ENCODE assay signal across 8 cellular contexts in the genomic region with DNA sequence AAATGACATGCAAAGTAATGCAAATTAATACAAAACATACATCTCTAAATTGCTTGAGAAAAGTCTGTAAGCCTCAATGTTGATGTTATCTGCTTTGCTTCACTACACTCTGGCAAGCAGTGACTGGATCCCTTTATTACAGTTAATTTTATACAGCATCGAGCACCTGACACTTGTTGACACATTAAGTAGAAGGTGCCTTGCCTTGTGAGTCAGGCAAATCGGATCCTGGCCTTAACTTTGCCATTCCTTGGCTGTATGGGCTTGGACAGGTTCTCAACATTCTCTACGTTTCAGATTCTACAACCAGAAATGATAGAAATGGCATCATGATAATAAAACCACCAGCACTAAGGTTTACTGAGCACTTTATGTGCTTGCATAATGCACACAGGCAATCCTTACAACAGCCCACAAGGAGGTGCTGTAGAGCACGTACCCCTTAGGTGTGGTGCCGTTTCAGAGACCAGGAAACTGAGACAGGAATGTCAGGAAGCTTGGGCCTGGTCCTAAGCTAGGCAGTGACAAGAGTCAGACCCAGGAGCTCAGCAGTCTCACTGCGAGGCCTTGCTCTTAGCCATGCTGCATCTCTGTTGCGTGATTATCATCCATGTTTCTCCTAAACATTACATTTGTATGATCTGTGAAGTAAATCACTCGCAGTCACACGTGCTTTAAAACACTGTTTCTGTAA. TPM values are rescaled to one million over a fixed set of nuclear protein-coding genes. Genes with fewer than 3 reads are reported as not detected.
DNase-seq lines count a peak whose midpoint lies in the region; ATAC-seq and TF ChIP-seq lines count a peak whose summit lies in the region.

No MANE protein-coding gene starts in this region.

- WGBS in mesendoderm (ENCODE audit: extremely low coverage, insufficient coverage, low lambda C conversion rate) = no CpG with 5 or more reads among the region's 9 CpGs

- peaks cover 3% of the 10 kb centered on the region for H3K79me1 ChIP-seq in mesendoderm (ENCODE audit: low read length)

- H4K5ac ChIP-seq in mesendoderm (ENCODE audit: low read length) = no peak overlapping the region

- H3K36me3 Mint-ChIP-seq in activated CD4-positive, alpha-beta T cell treated with anti-CD3 and anti-CD28 coated beads, Interleukin-2, amount 10 ng/mL, durations not matched to agents 24 days and 14 days (ENCODE audit: low read depth) = peaks cover 16% of the 10 kb centered on the region

- H2BK5ac ChIP-seq in mesendoderm (ENCODE audit: low read length) = no peak overlapping the region

- H3K4me3 ChIP-seq in mesendoderm (ENCODE audit: low read length) (no peak overlapping the region), tibial artery (no peak overlapping the region)

- no peak overlapping the region for H3K18ac ChIP-seq in mesendoderm (ENCODE audit: low read length)

- H3K4me1 Mint-ChIP-seq in activated CD4-positive, alpha-beta T cell treated with anti-CD3 and anti-CD28 coated beads, Interleukin-2, amount 10 ng/mL, durations not matched to agents 24 days and 14 days = peaks cover 63% of the 10 kb centered on the region

- H2AK5ac ChIP-seq in mesendoderm (ENCODE audit: low read length) = no peak overlapping the region

- no peak overlapping the region for H2BK120ac ChIP-seq in mesendoderm (ENCODE audit: low read depth, low read length)

- DNase-seq in NK-92 treated with Interleukin-12 subunit alpha and Interleukin-12 subunit beta, amount 100 ng/mL, for 24 hours (lab: John Stamatoyannopoulos, UW) = peak; percentile 15
- no peak for DNase-seq in NK-92 (lab: John Stamatoyannopoulos, UW; ENCODE audit: unreplicated experiment)
- peak; percentile 28 for DNase-seq in NCI-H2029 treated with DMSO at 0.1 percent for 48 hours (lab: John Stamatoyannopoulos, UW)
- DNase-seq in activated CD4-positive, alpha-beta T cell treated with anti-CD3 and anti-CD28 coated beads, Interleukin-2, amount 10 ng/mL, durations not matched to agents 24 days and 14 days = peak; percentile 89
- peak; percentile 54 for DNase-seq in ecto neural progenitor cell (ENCODE audit: low spot score)
- DNase-seq in mesendoderm = peak; percentile 93
- DNase-seq in tibial artery = peak in 1 of 2 donors; percentile 41

- H3K36me3 ChIP-seq in mesendoderm (ENCODE audit: control insufficient read depth, insufficient read depth, low read length) = no peaks in the 10 kb centered on the region
- H3K36me3 ChIP-seq in tibial artery = peaks cover 0 to 3% (median 0%) of the 10 kb centered on the region in 3 donors

- H3K9me3 ChIP-seq in tibial artery = no peaks in the 10 kb centered on the region

- no peaks in the 10 kb centered on the region for H3K27me3 ChIP-seq in mesendoderm (ENCODE audit: insufficient read depth, low read length, poor library complexity)
- no peaks in the 10 kb centered on the region for H3K27me3 ChIP-seq in tibial artery

- H3K79me2 ChIP-seq in mesendoderm (ENCODE audit: control insufficient read depth, insufficient read depth, low read length) = peaks cover 29% of the 10 kb centered on the region

- H3K9ac ChIP-seq in mesendoderm (ENCODE audit: low read length) = no peak overlapping the region

- H3K4me1 ChIP-seq in mesendoderm (ENCODE audit: control insufficient read depth, low read depth, low read length) (peaks cover 15% of the 10 kb centered on the region), tibial artery (peaks cover 0 to 55% (median 20%) of the 10 kb centered on the region in 4 donors)

- ATAC-seq in HG03196 (IDR thresholded peaks at IDR 0.05; ENCODE audit: unreplicated experiment) = no peak

- no peak overlapping the region for H2BK15ac ChIP-seq in mesendoderm (replicated peaks; ENCODE audit: low read depth)

- H3K9me3 Mint-ChIP-seq in activated CD4-positive, alpha-beta T cell treated with anti-CD3 and anti-CD28 coated beads, Interleukin-2, amount 10 ng/mL, durations not matched to agents 24 days and 14 days = no peaks in the 10 kb centered on the region

- intact Hi-C loops in activated CD4-positive, alpha-beta T cell treated with anti-CD3 and anti-CD28 coated beads, Interleukin-2, amount 10 ng/mL, durations not matched to agents 24 days and 14 days (cut with micrococcal nuclease) = loop anchor here (2.0 to 10.0 kb wide), 9 partner anchors 75 to 1208 kb away; partner anchors contain the start of genes CERT1, POC5 and POLK
- intact Hi-C loops in tibial artery (cut with DNase I; ENCODE audit: low total_unique reads) = loop anchor here (5.0 to 10.0 kb wide), 3 partner anchors 185 to 463 kb away; partner anchors contain the start of genes ANKRD31, CERT1, HMGCR and POLK

- no peak overlapping the region for H3K27ac ChIP-seq in mesendoderm (ENCODE audit: low read depth, low read length)
- peak overlapping the region in 1 of 2 donors; percentile 93 for H3K27ac ChIP-seq in tibial artery

- no peak overlapping the region for H4K8ac ChIP-seq in mesendoderm (ENCODE audit: low read depth, low read length)

- peak; percentile 40 to 53 for TF ChIP-seq CTCF in tibial artery (IDR thresholded peaks at IDR 0.05)

- no peak overlapping the region for H3K27ac Mint-ChIP-seq in activated CD4-positive, alpha-beta T cell treated with anti-CD3 and anti-CD28 coated beads, Interleukin-2, amount 10 ng/mL, durations not matched to agents 24 days and 14 days

- peak overlapping the region; percentile 66 for H3K56ac ChIP-seq in mesendoderm (ENCODE audit: low read length)

- H3K23ac ChIP-seq in mesendoderm (ENCODE audit: low read length) = no peak overlapping the region

- H3K4me3 Mint-ChIP-seq in activated CD4-positive, alpha-beta T cell treated with anti-CD3 and anti-CD28 coated beads, Interleukin-2, amount 10 ng/mL, durations not matched to agents 24 days and 14 days = no peak overlapping the region

- peaks cover 7% of the 10 kb centered on the region for H3K27me3 Mint-ChIP-seq in activated CD4-positive, alpha-beta T cell treated with anti-CD3 and anti-CD28 coated beads, Interleukin-2, amount 10 ng/mL, durations not matched to agents 24 days and 14 days

- H3K4me2 ChIP-seq in mesendoderm (ENCODE audit: low read length) = no peak overlapping the region

- H3K4ac ChIP-seq in mesendoderm (ENCODE audit: low read depth, low read length) = no peak overlapping the region

RNA-seq across cellular contexts. Expression of gene GCNT4, which starts 2.6 kb away (rescaled TPM):
- 0.52 and 0.70 TPM in 2 replicates for total RNA-seq in activated CD4-positive, alpha-beta T cell treated with anti-CD3 and anti-CD28 coated beads, Interleukin-2, amount 10 ng/mL, durations not matched to agents 24 days and 14 days
- 13.6 TPM for polyA plus RNA-seq in mesendoderm (2013, experiment 1 of 2)
- 13.4 TPM for polyA plus RNA-seq in mesendoderm (2013, experiment 2 of 2)
